In the genomic region with DNA sequence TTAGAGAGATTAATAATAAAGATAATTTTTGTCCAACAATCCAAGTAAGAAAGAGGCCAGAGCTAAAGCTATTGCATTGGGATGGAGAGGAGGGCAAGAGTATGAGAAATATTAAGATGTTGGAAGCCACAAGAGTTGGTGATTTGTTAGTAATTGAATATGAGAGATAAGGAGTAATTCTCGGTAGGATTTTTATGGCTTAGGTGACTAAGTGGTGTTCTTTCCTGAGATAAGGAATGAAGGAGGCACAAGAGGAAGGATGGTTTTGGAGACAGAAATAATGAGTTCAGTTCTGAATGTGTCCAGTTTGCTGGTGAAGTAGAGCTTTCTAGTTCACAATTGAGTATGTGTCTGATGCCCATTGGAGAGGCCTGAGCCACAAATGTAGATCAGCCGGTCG, we compare ENCODE assay signal across 25 cellular contexts. TPM values are rescaled to one million over a fixed set of nuclear protein-coding genes. Genes with fewer than 3 reads are reported as not detected.
DNase-seq lines count a peak whose midpoint lies in the region; ATAC-seq, FAIRE-seq and TF ChIP-seq lines count a peak whose summit lies in the region.
"Had no signal": no experiment of that assay in that cellular context is flagged by ENCODE, and none has a peak within 500 bp of the region (broad histone marks: within the 10 kb centered on the region; RNA-seq: fewer than 3 reads in every experiment).

No MANE protein-coding gene starts in this region.

- H3K4me3 Mint-ChIP-seq in activated naive CD4-positive, alpha-beta T cell treated with anti-CD3 and anti-CD28 coated beads, Interleukin-2, amount 50 U/mL, for 24 hours: no peak overlapping the region
- H3K4me3 Mint-ChIP-seq in CD8-positive, alpha-beta T cell: no peak overlapping the region
- H3K4me3 Mint-ChIP-seq: GM23338, H9, HFFc6 had no signal

- no peak overlapping the region for H3K27ac ChIP-seq in CD8-positive, alpha-beta T cell (ENCODE audit: low read depth, low read length)
- no peak overlapping the region for H3K27ac ChIP-seq in small intestine (ENCODE audit: low read depth in 1 of 2, low read length in 1 of 2)
- H3K27ac ChIP-seq in sigmoid colon: no peak overlapping the region
- H3K27ac ChIP-seq: KMS-11, PC-9, SJCRH30 had no signal

- no peak for ATAC-seq in CD8-positive, alpha-beta T cell
- ATAC-seq in HG03039 (IDR thresholded peaks at IDR 0.05; ENCODE audit: unreplicated experiment): no peak
- ATAC-seq: GM23338, Right ventricle myocardium inferior, SK-N-SH treated with all-trans-retinoic acid at 6 μM for 48 hours had no signal

- no peak for FAIRE-seq in small intestine (lab: Jason Lieb, UNC)

- no peak for TF ChIP-seq EP300 in sigmoid colon (IDR thresholded peaks at IDR 0.05)

- no peaks in the 10 kb centered on the region for H3K27me3 Mint-ChIP-seq in activated naive CD4-positive, alpha-beta T cell treated with anti-CD3 and anti-CD28 coated beads, Interleukin-2, amount 50 U/mL, for 24 hours
- H3K27me3 Mint-ChIP-seq in CD8-positive, alpha-beta T cell (ENCODE audit: low read depth): no peaks in the 10 kb centered on the region

- intact Hi-C loops in CD8-positive, alpha-beta T cell (cut with DNase I, micrococcal nuclease): no loop called here
- intact Hi-C loops in sigmoid colon (cut with DNase I): no loop called here

- no peak for TF ChIP-seq CTCF in CD8-positive, alpha-beta T cell (IDR thresholded peaks at IDR 0.05)
- TF ChIP-seq CTCF in BE2C (IDR thresholded peaks at IDR 0.05; ENCODE audit: low read depth, low read length): no peak
- TF ChIP-seq CTCF in sigmoid colon (IDR thresholded peaks at IDR 0.05): no peak

- H3K9me3 Mint-ChIP-seq in activated naive CD4-positive, alpha-beta T cell treated with anti-CD3 and anti-CD28 coated beads, Interleukin-2, amount 50 U/mL, for 24 hours: no peaks in the 10 kb centered on the region
- H3K9me3 Mint-ChIP-seq in CD8-positive, alpha-beta T cell: no peaks in the 10 kb centered on the region
- H3K9me3 Mint-ChIP-seq: GM23338, H9, HFFc6 had no signal

- H3K4me3 ChIP-seq in CD8-positive, alpha-beta T cell (ENCODE audit: low read depth, low read length): no peak overlapping the region
- H3K4me3 ChIP-seq in small intestine (ENCODE audit: low read depth in 1 of 2, low read length in 2 of 2) (no peak overlapping the region), BE2C (ENCODE audit: low read depth, low read length) (no peak overlapping the region), sigmoid colon (no peak overlapping the region)
- H3K4me3 ChIP-seq: GM23338, PC-9, SJCRH30 had no signal

- CTCF ChIA-PET in CD8-positive, alpha-beta T cell (lab: Charles Lee): no interaction called here

- no peaks in the 10 kb centered on the region for H3K9me3 ChIP-seq in CD8-positive, alpha-beta T cell (ENCODE audit: low read length)
- H3K9me3 ChIP-seq in small intestine (ENCODE audit: control insufficient read depth, low read depth) (no peaks in the 10 kb centered on the region), BE2C (no peaks in the 10 kb centered on the region), sigmoid colon (no peaks in the 10 kb centered on the region)
- H3K9me3 ChIP-seq: SJCRH30 had no signal

- peaks cover 22% of the 10 kb centered on the region for H3K36me3 Mint-ChIP-seq in activated naive CD4-positive, alpha-beta T cell treated with anti-CD3 and anti-CD28 coated beads, Interleukin-2, amount 50 U/mL, for 24 hours
- H3K36me3 Mint-ChIP-seq in CD8-positive, alpha-beta T cell: peaks cover 81% of the 10 kb centered on the region

- WGBS in small intestine, 3 donors: 66 to 82% (median 74%) methylated on average over 3 of the region's 3 CpGs
- 73 to 86% methylated on average over 3 of the region's 3 CpGs for WGBS in sigmoid colon, 2 donors

- no peaks in the 10 kb centered on the region for H3K4me1 ChIP-seq in CD8-positive, alpha-beta T cell (ENCODE audit: insufficient read depth, low read length)
- H3K4me1 ChIP-seq in small intestine (ENCODE audit: control insufficient read depth in 2 of 2, insufficient read depth in 1 of 2, low read depth in 1 of 2, low read length in 1 of 2) (peaks cover 0 to 3% of the 10 kb centered on the region in 2 donors), BE2C (no peaks in the 10 kb centered on the region), sigmoid colon (no peaks in the 10 kb centered on the region)
- H3K4me1 ChIP-seq: SJCRH30 had no signal

- no peak for TF ChIP-seq POLR2A in sigmoid colon (IDR thresholded peaks at IDR 0.05)

- no peak for DNase-seq in activated naive CD4-positive, alpha-beta T cell treated with Interleukin-2 at 50 U/mL for 16 hours
- DNase-seq in CD8-positive, alpha-beta T cell: no peak
- peak; percentile 20 for DNase-seq in amniotic epithelial cell (ENCODE audit: low read depth)
- DNase-seq in small intestine: peak; percentile 53
- no peak for DNase-seq in BE2C
- DNase-seq in sigmoid colon: no peak
- DNase-seq: AML-193, C1 segment of cervical spinal cord, DMS53, H9, HFFc6, IMR-90, MM.1S, NCI-H2029 treated with DMSO at 0.1 percent for 48 hours, NCI-H446 treated with DMSO at 0.1 percent for 48 hours, NCI-H526, NCI-H82, PC-9, SJCRH30 had no signal

- no peaks in the 10 kb centered on the region for H3K27me3 ChIP-seq in CD8-positive, alpha-beta T cell (ENCODE audit: insufficient read depth, low read length)
- H3K27me3 ChIP-seq in small intestine (ENCODE audit: control insufficient read depth in 2 of 2, insufficient read depth in 2 of 2, low read length in 2 of 2) (no peaks in the 10 kb centered on the region), BE2C (no peaks in the 10 kb centered on the region), sigmoid colon (no peaks in the 10 kb centered on the region)
- H3K27me3 ChIP-seq: SJCRH30 had no signal

- H3K27ac Mint-ChIP-seq in activated naive CD4-positive, alpha-beta T cell treated with anti-CD3 and anti-CD28 coated beads, Interleukin-2, amount 50 U/mL, for 24 hours: peak overlapping the region; percentile 8
- peak overlapping the region; percentile 53 for H3K27ac Mint-ChIP-seq in CD8-positive, alpha-beta T cell
- H3K27ac Mint-ChIP-seq: GM23338, H9, HFFc6 had no signal

- peaks cover 18% of the 10 kb centered on the region for H3K4me1 Mint-ChIP-seq in activated naive CD4-positive, alpha-beta T cell treated with anti-CD3 and anti-CD28 coated beads, Interleukin-2, amount 50 U/mL, for 24 hours
- H3K4me1 Mint-ChIP-seq in CD8-positive, alpha-beta T cell (ENCODE audit: low read depth): peaks cover 15% of the 10 kb centered on the region

- POLR2A ChIA-PET in CD8-positive, alpha-beta T cell (lab: Charles Lee): interaction anchor here (1.0 kb wide), 1 partner anchor 14 kb away, joined by 3 read pairs; no protein-coding TSS in a partner anchor

- H3K36me3 ChIP-seq in CD8-positive, alpha-beta T cell (ENCODE audit: insufficient read depth, low read length): peaks cover 48% of the 10 kb centered on the region
- H3K36me3 ChIP-seq in small intestine (ENCODE audit: control insufficient read depth in 2 of 2, insufficient read depth in 2 of 2, low read length in 2 of 2): peaks cover 14 to 24% of the 10 kb centered on the region in 2 donors
- peaks cover 76% of the 10 kb centered on the region for H3K36me3 ChIP-seq in BE2C
- H3K36me3 ChIP-seq in sigmoid colon: peaks cover 14 to 100% (median 52%) of the 10 kb centered on the region in 4 donors

RNA-seq across cellular contexts. Expression of a gene that starts 9.4 kb away (rescaled TPM):
- 1 to 10 TPM; 6.5 to 7.2 TPM for total RNA-seq in CD8-positive, alpha-beta T cell
- polyA plus RNA-seq in small intestine (10 to 100 TPM in 1 of 3 donors, 1 to 10 TPM in 2; 7.6 to 11.6 (median 9.3) TPM), sigmoid colon (1 to 10 TPM; 2.4 to 9.0 (median 3.2) TPM)
- 23.9 TPM for polyA plus RNA-seq in BE2C (2012; ENCODE audit: insufficient read depth, insufficient read length, low read depth)
- 10 to 100 TPM; 17.4 to 26.4 (median 24.8) TPM for total RNA-seq in sigmoid colon

RNA-seq across cellular contexts. Expression of a gene that starts 9.6 kb away (rescaled TPM):
- total RNA-seq in CD8-positive, alpha-beta T cell: 1 to 10 TPM; 1.2 TPM
- polyA plus RNA-seq in small intestine: 1 to 10 TPM; 1.8 to 3.3 (median 1.9) TPM
- 3.3 TPM for polyA plus RNA-seq in BE2C (2012; ENCODE audit: insufficient read depth, insufficient read length, low read depth)
- total RNA-seq in sigmoid colon: 1 to 10 TPM; 2.7 to 7.1 (median 4.9) TPM
- polyA plus RNA-seq in sigmoid colon: 1 to 10 TPM in 2 of 3 donors, under 1 TPM in 1; 0.92 to 2.6 (median 1.2) TPM

RNA-seq across cellular contexts. Expression of a gene that starts 35.7 kb away (rescaled TPM):
- total RNA-seq in CD8-positive, alpha-beta T cell: 1 to 10 TPM; 1.8 to 2.0 TPM
- polyA plus RNA-seq in small intestine (1 to 10 TPM in 2 of 3 donors, under 1 TPM in 1; 0.34 to 2.7 (median 1.1) TPM), sigmoid colon (under 1 TPM in 1 of 3 donors, not detected in 2; 0.52 TPM)
- polyA plus RNA-seq in BE2C (2012; ENCODE audit: insufficient read depth, insufficient read length, low read depth): 1.2 TPM
- 1 to 10 TPM in 3 of 4 donors, under 1 TPM in 1; 0.95 to 4.2 (median 2.1) TPM for total RNA-seq in sigmoid colon

Comparison
In these comparisons a context has a peak if more than half of its experiments do, and no peak if none do; other contexts are left out.
1. DNase-seq: peak in amniotic epithelial cell (single experiment) and small intestine (single experiment); none in activated naive CD4-positive, alpha-beta T cell treated with Interleukin-2 at 50 U/mL for 16 hours (single experiment), CD8-positive, alpha-beta T cell (0 of 7), BE2C (single experiment) and sigmoid colon (single experiment).